Comparison of ENCODE assay signal across 22 cellular contexts in the genomic region with DNA sequence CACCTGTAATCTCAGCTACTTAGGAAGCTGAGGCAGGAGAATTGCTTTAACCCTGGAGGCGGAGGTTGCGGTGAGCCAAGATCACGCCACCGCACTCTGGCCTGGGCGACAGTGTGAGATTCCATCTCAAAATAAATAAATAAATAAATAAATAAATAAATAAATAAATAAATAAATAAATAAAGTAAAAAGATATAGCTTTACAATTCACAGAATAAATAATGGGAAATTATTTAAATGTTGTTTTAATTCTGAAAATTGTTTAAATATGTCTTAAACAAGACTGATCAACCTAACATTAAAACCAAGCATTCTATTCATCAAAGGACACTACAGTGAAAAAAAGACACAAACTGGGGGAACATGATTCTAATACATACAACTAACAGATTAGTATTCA.
"Had no signal": no experiment of that assay in that cellular context is flagged by ENCODE, and none has a peak within 500 bp of the region (broad histone marks: within the 10 kb centered on the region; RNA-seq: fewer than 3 reads in every experiment).

No MANE protein-coding gene starts in this region.

- H3K36me3 ChIP-seq: esophagus muscularis mucosa, gastrocnemius medialis, heart right ventricle, left lung, lower lobe of right lung had no signal

- H3K27ac ChIP-seq: coronary artery, esophagus muscularis mucosa, foreskin keratinocyte, gastrocnemius medialis, heart right ventricle, left lung, lower lobe of right lung had no signal

- H3K9me3 ChIP-seq: esophagus muscularis mucosa, gastrocnemius medialis, heart right ventricle, left lung, lower lobe of right lung, mucosa of descending colon had no signal

- FAIRE-seq: colon, endothelial cell of umbilical vein, islet of Langerhans, keratinocyte had no signal

- DNase-seq: dermis blood vessel endothelial cell; effector CD4-positive, alpha-beta T cell; effector memory CD4-positive, alpha-beta T cell; foreskin keratinocyte; gastrocnemius medialis; glutamatergic neuron; heart right ventricle; hippocampal formation; left cardiac atrium; left lung; left ventricle myocardium superior; lower lobe of right lung; mesenchymal stem cell; mucosa of descending colon; naive B cell had no signal

- H3K4me3 ChIP-seq: coronary artery, dorsolateral prefrontal cortex, esophagus muscularis mucosa, gastrocnemius medialis, heart right ventricle, left lung, lower lobe of right lung, mucosa of descending colon had no signal

- H3K4me1 ChIP-seq: esophagus muscularis mucosa, foreskin keratinocyte, gastrocnemius medialis, left lung, lower lobe of right lung had no signal
